ENCODE assay signal across 8 cellular contexts in genomic region chr6:46221221-46221793, GRCh38. TPM values are rescaled to one million over a fixed set of nuclear protein-coding genes. Genes with fewer than 3 reads are reported as not detected.
DNase-seq lines count a peak whose midpoint lies in the region; ATAC-seq and TF ChIP-seq lines count a peak whose summit lies in the region.

No MANE protein-coding gene starts in this region.

- H3K4me2 ChIP-seq in neuronal stem cell (ENCODE audit: insufficient read depth, low read length, poor library complexity, severe bottlenecking) = no peak overlapping the region

- TF ChIP-seq CTCF in AG04450 (IDR thresholded peaks at IDR 0.05; ENCODE audit: low read depth, low read length) = peak; percentile 57
- peak; percentile 69 for TF ChIP-seq CTCF in GM13976 (IDR thresholded peaks at IDR 0.05; ENCODE audit: borderline replicate concordance, control extremely low read depth, extremely low read depth, insufficient read depth, missing control alignments)

- WGBS in neuronal stem cell (ENCODE audit: extremely low coverage in 2 of 2, insufficient read length in 2 of 2, insufficient replicate concordance in 1 of 2), 2 donors = no CpG with 5 or more reads among the region's 4 CpGs

- H3K4me3 ChIP-seq in AG04450 (ENCODE audit: low read depth, low read length) (no peak overlapping the region), SJCRH30 (no peak overlapping the region), neuronal stem cell (ENCODE audit: low read length in 2 of 2) (no peak overlapping the region)

- no peak overlapping the region for H3K9ac ChIP-seq in neuronal stem cell (ENCODE audit: low read depth, low read length, poor library complexity)

- CTCF ChIA-PET in AG04450 (lab: Charles Lee) = interaction anchor here (0.6 to 1.6 kb wide), 5 partner anchors 12 to 557 kb away, joined by 3 to 5 read pairs (median 3); no protein-coding TSS in a partner anchor

- no peak overlapping the region for H2BK12ac ChIP-seq in neuronal stem cell (ENCODE audit: low read length)

- no peak for DNase-seq in AG04450 (ENCODE audit: low read depth, low spot score)
- peak; percentile 42 for DNase-seq in GM13976 (ENCODE audit: low spot score)
- peak; percentile 39 for DNase-seq in M059J (ENCODE audit: low read depth)
- DNase-seq in SJCRH30 = peak; percentile 6 to 58
- DNase-seq in fibroblast of peridontal ligament (ENCODE audit: extremely low read depth) = peak; percentile 60
- peak; percentile 32 for DNase-seq in neuronal stem cell (ENCODE audit: low spot score)
- DNase-seq in activated CD4-positive, CD25-positive, alpha-beta regulatory T cell treated with anti-CD3 and anti-CD28 coated beads, Interleukin-2, amount 50 U/mL, for 72 hours = no peak

- no peak overlapping the region for H2AK5ac ChIP-seq in neuronal stem cell (ENCODE audit: low read depth, low read length)

- no peaks in the 10 kb centered on the region for H3K4me1 ChIP-seq in SJCRH30
- H3K4me1 ChIP-seq in neuronal stem cell (ENCODE audit: control insufficient read depth in 2 of 2, insufficient read depth in 1 of 2, low read depth in 1 of 2, low read length in 2 of 2) = no peaks in the 10 kb centered on the region

- H4K91ac ChIP-seq in neuronal stem cell (ENCODE audit: low read depth, low read length, poor library complexity) = no peak overlapping the region

- peak; percentile 55 for ATAC-seq in HG02588 (IDR thresholded peaks at IDR 0.05; ENCODE audit: unreplicated experiment)

- no peak overlapping the region for H3K18ac ChIP-seq in neuronal stem cell (ENCODE audit: low read length)

- no peak overlapping the region for H3K27ac ChIP-seq in AG04450 (ENCODE audit: low read depth, low read length)
- H3K27ac ChIP-seq in SJCRH30 = no peak overlapping the region
- H3K27ac ChIP-seq in neuronal stem cell (replicated peaks; ENCODE audit: low read length) = no peak overlapping the region

- H3K9me3 ChIP-seq in AG04450 (ENCODE audit: control insufficient read depth, insufficient read depth, low read length) (no peaks in the 10 kb centered on the region), SJCRH30 (replicated peaks) (no peaks in the 10 kb centered on the region), neuronal stem cell (replicated peaks in 1 of 2; ENCODE audit: control insufficient read depth in 2 of 2, insufficient read depth in 1 of 2, low read depth in 1 of 2, low read length in 2 of 2) (no peaks in the 10 kb centered on the region)

- H3K14ac ChIP-seq in neuronal stem cell (ENCODE audit: low read length) = no peak overlapping the region

- H2BK5ac ChIP-seq in neuronal stem cell (ENCODE audit: low read length) = no peak overlapping the region

- no peak overlapping the region for H3K4ac ChIP-seq in neuronal stem cell (ENCODE audit: low read length)

- H3K23ac ChIP-seq in neuronal stem cell (ENCODE audit: low read depth, low read length, poor library complexity) = no peak overlapping the region

- no peaks in the 10 kb centered on the region for H3K79me1 ChIP-seq in neuronal stem cell (ENCODE audit: low read depth, low read length)

- POLR2A ChIA-PET in AG04450 (lab: Yijun Ruan, JAX) = no interaction called here

- no peak overlapping the region for H4K8ac ChIP-seq in neuronal stem cell (ENCODE audit: low read depth, low read length)

- H2AFZ ChIP-seq in neuronal stem cell (ENCODE audit: low read length) = no peak overlapping the region

- H3K36me3 ChIP-seq in SJCRH30 (no peaks in the 10 kb centered on the region), neuronal stem cell (replicated peaks in 1 of 2; ENCODE audit: control insufficient read depth in 2 of 2, insufficient read depth in 2 of 2, low read length in 2 of 2) (no peaks in the 10 kb centered on the region)

- H3K27me3 ChIP-seq in AG04450 (ENCODE audit: control insufficient read depth, insufficient read depth, low read length) = no peaks in the 10 kb centered on the region
- H3K27me3 ChIP-seq in SJCRH30 = no peaks in the 10 kb centered on the region
- H3K27me3 ChIP-seq in neuronal stem cell (ENCODE audit: control insufficient read depth in 3 of 3, insufficient read depth in 3 of 3, low read depth in 1 of 3, low read length in 3 of 3) = peaks cover 0 to 2% (median 0%) of the 10 kb centered on the region in 3 experiments

- in situ Hi-C loops in GM13976 (cut with MboI; ENCODE audit: low sequenced_read_pairs, unreplicated experiment) = loop anchor here (5.0 to 25.0 kb wide), 4 partner anchors 129 to 416 kb away; no protein-coding TSS in a partner anchor

- H2BK120ac ChIP-seq in neuronal stem cell (ENCODE audit: low read depth, low read length) = no peak overlapping the region

- H2BK15ac ChIP-seq in neuronal stem cell (ENCODE audit: low read length) = no peak overlapping the region

RNA-seq across cellular contexts. Expression of gene ENPP5, which starts 50.5 kb away (rescaled TPM):
- polyA plus RNA-seq in AG04450 (2011; rRNA removed) = not detected in 2 replicates
- not detected in 2 replicates for polyA minus RNA-seq in AG04450 (2011; rRNA and poly(A)+ RNA removed)
- total RNA-seq in M059J (2014; rRNA removed; shearing (Covaris generic)) = 0.22 and 1.0 TPM in 2 replicates
- not detected in 2 replicates for total RNA-seq in SJCRH30 (2014; rRNA removed; shearing (Covaris generic))
- polyA plus RNA-seq in neuronal stem cell (2013, experiment 1 of 2) = 3.6 TPM
- polyA plus RNA-seq in neuronal stem cell (2013, experiment 2 of 2) = 3.3 TPM

Comparison
In these comparisons a context has a peak if more than half of its experiments do, and no peak if none do; other contexts are left out.
1. DNase-seq: peak in GM13976 (single experiment), M059J (single experiment), SJCRH30 (2 of 2), fibroblast of peridontal ligament (single experiment) and neuronal stem cell (single experiment); none in AG04450 (single experiment) and activated CD4-positive, CD25-positive, alpha-beta regulatory T cell treated with anti-CD3 and anti-CD28 coated beads, Interleukin-2, amount 50 U/mL, for 72 hours (single experiment).